In the genomic region with DNA sequence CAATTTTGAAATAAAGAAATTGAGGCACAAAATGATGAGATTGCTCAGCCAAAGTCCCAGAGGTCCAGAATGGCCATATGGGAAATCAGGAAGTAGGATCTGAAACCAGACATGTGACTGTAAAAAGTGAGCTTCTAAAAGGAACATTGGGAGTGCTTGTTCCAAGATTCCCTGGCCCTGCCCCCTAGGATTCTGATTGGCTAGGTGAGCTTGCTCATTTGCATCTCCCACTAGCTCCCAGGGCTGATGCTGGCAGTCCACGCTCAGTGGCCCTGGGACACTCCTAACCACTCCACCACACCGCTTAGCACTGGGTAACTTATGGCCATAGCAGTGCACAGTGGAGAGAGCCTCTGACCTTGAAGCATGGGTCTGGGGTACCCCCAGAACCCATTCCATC, we compare ENCODE assay signal across 33 cellular contexts.
"Had no signal": no experiment of that assay in that cellular context is flagged by ENCODE, and none has a peak within 500 bp of the region (broad histone marks: within the 10 kb centered on the region; RNA-seq: fewer than 3 reads in every experiment).

No MANE protein-coding gene starts in this region.

- H3K4me3 ChIP-seq: ascending aorta, cardiac muscle cell had no signal

- H3K27ac ChIP-seq: ascending aorta, cardiac muscle cell, KMS-11, WERI-Rb-1 had no signal

- H3K36me3 Mint-ChIP-seq: activated naive CD8-positive, alpha-beta T cell treated with anti-CD3 and anti-CD28 coated beads for 36 hours had no signal

- H3K4me1 Mint-ChIP-seq: activated CD4-positive, alpha-beta T cell treated with anti-CD3 and anti-CD28 coated beads, Interleukin-2, amount 10 ng/mL, durations not matched to agents 24 days and 14 days; activated naive CD8-positive, alpha-beta T cell treated with anti-CD3 and anti-CD28 coated beads for 36 hours; activated T-helper 17 cell treated with anti-CD3 and anti-CD28 coated beads, Interleukin-2, amount 50 U/mL, for 72 hours; central memory CD8-positive, alpha-beta T cell had no signal

- H3K4me1 ChIP-seq: ascending aorta had no signal

- H3K4me3 Mint-ChIP-seq: activated CD4-positive, alpha-beta T cell treated with anti-CD3 and anti-CD28 coated beads, Interleukin-2, amount 10 ng/mL, durations not matched to agents 24 days and 14 days; activated CD8-positive, alpha-beta T cell treated with anti-CD3 and anti-CD28 coated beads for 36 hours; activated naive CD8-positive, alpha-beta T cell treated with anti-CD3 and anti-CD28 coated beads for 36 hours; activated T-cell treated with anti-CD3 and anti-CD28 coated beads, Interleukin-2, amount 50 U/mL, for 72 hours; activated T-helper 17 cell treated with anti-CD3 and anti-CD28 coated beads, Interleukin-2, amount 50 U/mL, for 72 hours; central memory CD8-positive, alpha-beta T cell; T-helper 1 cell treated with Interleukin-12 subunit alpha and Interleukin-12 subunit beta and Interleukin-4 antibody, amounts not matched to agents 30 μg/mL and 1 μg/mL, for 36 hours; T-helper 2 cell treated with Interferon-gamma antibody and Interleukin-4, amounts not matched to agents 5 μg/mL and 100 μg/mL, for 36 hours had no signal

- H3K27ac Mint-ChIP-seq: activated CD4-positive, alpha-beta T cell treated with anti-CD3 and anti-CD28 coated beads, Interleukin-2, amount 10 ng/mL, durations not matched to agents 24 days and 14 days; activated CD8-positive, alpha-beta T cell treated with anti-CD3 and anti-CD28 coated beads for 36 hours; activated naive CD8-positive, alpha-beta T cell treated with anti-CD3 and anti-CD28 coated beads for 36 hours; activated T-cell treated with anti-CD3 and anti-CD28 coated beads, Interleukin-2, amount 50 U/mL, for 72 hours; activated T-helper 17 cell treated with anti-CD3 and anti-CD28 coated beads, Interleukin-2, amount 50 U/mL, for 72 hours; T-helper 1 cell treated with Interleukin-12 subunit alpha and Interleukin-12 subunit beta and Interleukin-4 antibody, amounts not matched to agents 30 μg/mL and 1 μg/mL, for 36 hours; T-helper 2 cell treated with Interferon-gamma antibody and Interleukin-4, amounts not matched to agents 5 μg/mL and 100 μg/mL, for 36 hours had no signal

- H3K9me3 ChIP-seq: ascending aorta had no signal

- H3K9me3 Mint-ChIP-seq: activated CD4-positive, alpha-beta T cell treated with anti-CD3 and anti-CD28 coated beads, Interleukin-2, amount 10 ng/mL, durations not matched to agents 24 days and 14 days; activated CD8-positive, alpha-beta T cell treated with anti-CD3 and anti-CD28 coated beads for 36 hours; activated naive CD8-positive, alpha-beta T cell treated with anti-CD3 and anti-CD28 coated beads for 36 hours; activated T-helper 17 cell treated with anti-CD3 and anti-CD28 coated beads, Interleukin-2, amount 50 U/mL, for 72 hours; central memory CD8-positive, alpha-beta T cell; T-helper 1 cell treated with Interleukin-12 subunit alpha and Interleukin-12 subunit beta and Interleukin-4 antibody, amounts not matched to agents 30 μg/mL and 1 μg/mL, for 36 hours; T-helper 2 cell treated with Interferon-gamma antibody and Interleukin-4, amounts not matched to agents 5 μg/mL and 100 μg/mL, for 36 hours had no signal

- ATAC-seq: activated CD8-positive, alpha-beta T cell treated with anti-CD3 and anti-CD28 coated beads for 36 hours; activated T-cell treated with anti-CD3 and anti-CD28 coated beads, Interleukin-2, amount 50 U/mL, for 72 hours; activated T-helper 17 cell treated with anti-CD3 and anti-CD28 coated beads, Interleukin-2, amount 50 U/mL, for 72 hours; Panc1 had no signal

- H3K36me3 ChIP-seq: cardiac muscle cell, WERI-Rb-1 had no signal

- H3K27me3 ChIP-seq: ascending aorta, cardiac muscle cell had no signal

- H3K27me3 Mint-ChIP-seq: activated CD4-positive, alpha-beta T cell treated with anti-CD3 and anti-CD28 coated beads, Interleukin-2, amount 10 ng/mL, durations not matched to agents 24 days and 14 days; activated CD8-positive, alpha-beta T cell treated with anti-CD3 and anti-CD28 coated beads for 36 hours; activated naive CD8-positive, alpha-beta T cell treated with anti-CD3 and anti-CD28 coated beads for 36 hours; central memory CD8-positive, alpha-beta T cell had no signal

- DNase-seq: activated CD4-positive, alpha-beta T cell treated with anti-CD3 and anti-CD28 coated beads, Interleukin-2, amount 10 ng/mL, durations not matched to agents 24 days and 14 days; activated CD4-positive, alpha-beta T cell treated with anti-CD3 and anti-CD28 coated beads, Interleukin-2, amount 50 U/mL, for 4 hours; activated CD8-positive, alpha-beta T cell treated with anti-CD3 and anti-CD28 coated beads for 36 hours; activated effector memory CD4-positive, alpha-beta T cell treated with anti-CD3 and anti-CD28 coated beads, Interleukin-2, amount 50 U/mL, for 16 hours; activated naive CD4-positive, alpha-beta T cell; activated naive CD4-positive, alpha-beta T cell treated with anti-CD3 and anti-CD28 coated beads, Interleukin-2, amount 50 U/mL, for 16 hours; activated naive CD8-positive, alpha-beta T cell treated with anti-CD3 and anti-CD28 coated beads for 36 hours; activated T-cell treated with anti-CD3 and anti-CD28 coated beads, Interleukin-2, amount 50 U/mL, for 1 hour; activated T-cell treated with anti-CD3 and anti-CD28 coated beads, Interleukin-2, amount 50 U/mL, for 72 hours; amniotic stem cell; MM.1S; NCI-H1092 treated with DMSO at 0.1 percent for 48 hours; NCI-H1417; NCI-H146; NCI-H187; NCI-H2029 treated with DMSO at 0.1 percent for 48 hours; NCI-H2171 treated with DMSO at 0.1 percent for 48 hours; NCI-H2227 treated with DMSO at 0.1 percent for 48 hours; NCI-H446; NCI-H510A treated with DMSO at 0.1 percent for 48 hours; NCI-H526 treated with DMSO at 0.1 percent for 48 hours; NCI-H774; RPMI8226; SHP77 treated with DMSO at 0.1 percent for 48 hours; WERI-Rb-1 had no signal
